Comparison of ENCODE assay signal across 9 cellular contexts in the genomic region with DNA sequence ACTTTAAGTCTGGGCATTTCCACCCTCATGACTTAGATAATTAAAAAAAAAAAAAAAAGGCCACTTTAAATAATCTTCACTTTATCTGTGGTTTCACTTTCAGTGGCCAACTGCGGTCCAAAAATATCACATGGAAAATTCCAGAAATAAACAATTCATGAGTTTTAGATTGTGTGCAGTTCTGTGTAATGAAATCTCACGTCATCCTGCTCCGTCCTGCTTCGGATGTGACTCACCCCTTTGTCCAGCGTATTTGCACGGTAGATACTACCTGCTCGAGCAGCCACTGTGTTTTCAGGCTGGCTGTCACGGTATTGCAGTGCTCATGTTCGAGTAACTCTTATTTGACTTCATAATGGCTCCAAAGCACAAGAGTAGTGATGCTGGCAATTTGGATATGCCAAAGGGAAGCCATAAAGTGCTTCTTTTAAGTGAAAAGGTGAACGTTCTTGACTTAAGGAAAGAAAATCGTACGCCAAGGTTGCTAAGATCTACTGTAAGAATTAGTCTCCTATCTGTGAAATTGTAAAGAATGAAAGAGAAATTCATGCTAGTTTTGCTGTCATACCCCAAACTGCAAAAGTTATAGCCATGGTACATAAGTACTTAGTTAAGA. TPM values are rescaled to one million over a fixed set of nuclear protein-coding genes. Genes with fewer than 3 reads are reported as not detected.
A peak's percentile ranks its signal among the peaks of the same experiment; 100 is the strongest.
DNase-seq lines count a peak whose midpoint lies in the region; ATAC-seq and TF ChIP-seq lines count a peak whose summit lies in the region.
"Had no signal": no experiment of that assay in that cellular context is flagged by ENCODE, and none has a peak within 500 bp of the region (broad histone marks: within the 10 kb centered on the region; RNA-seq: fewer than 3 reads in every experiment).

No MANE protein-coding gene starts in this region.

- H3K27ac ChIP-seq in MM.1S (ENCODE audit: low read length), result peak overlapping the region; percentile 93
- no peak overlapping the region for H3K27ac ChIP-seq in gastroesophageal sphincter

- H3K9ac ChIP-seq in MM.1S (ENCODE audit: low read length), result peak overlapping the region; percentile 95

- peak; percentile 38 for ATAC-seq in GM21786 (IDR thresholded peaks at IDR 0.05; ENCODE audit: unreplicated experiment)
- no peak for ATAC-seq in gastroesophageal sphincter

- H4K20me1 ChIP-seq in MM.1S (ENCODE audit: insufficient read depth, low read length), result peaks cover 4% of the 10 kb centered on the region; the same call in 1 of the 2 replicates

- H3F3A ChIP-seq in MM.1S (ENCODE audit: insufficient read depth, low read length), result peaks cover 49% of the 10 kb centered on the region

- H3K4me3 ChIP-seq in MM.1S (ENCODE audit: low read length), result peak overlapping the region; percentile 98
- peak overlapping the region in 1 of 2 donors; percentile 17 for H3K4me3 ChIP-seq in gastroesophageal sphincter

- TF ChIP-seq POLR2A in gastroesophageal sphincter (IDR thresholded peaks at IDR 0.05), result no peak

- TF ChIP-seq CTCF in GM13976 (IDR thresholded peaks at IDR 0.05; ENCODE audit: borderline replicate concordance, control extremely low read depth, extremely low read depth, insufficient read depth, missing control alignments) (no peak), MM.1S (IDR thresholded peaks at IDR 0.05; ENCODE audit: low read length) (no peak), gastroesophageal sphincter (IDR thresholded peaks at IDR 0.05) (no peak)

- peak overlapping the region; percentile 79 for H3K4me2 ChIP-seq in MM.1S (ENCODE audit: low read depth, low read length)

- 0 out of 2 replicates have a peak, but pooled peaks cover 4% of the 10 kb centered on the region for H3K36me3 ChIP-seq in MM.1S (replicated peaks; ENCODE audit: insufficient read depth, low read length)
- no peaks in the 10 kb centered on the region for H3K36me3 ChIP-seq in gastroesophageal sphincter

- H3K27me3 ChIP-seq in MM.1S (replicated peaks; ENCODE audit: insufficient read depth, low read length), result no peaks in the 10 kb centered on the region
- peaks cover 24% of the 10 kb centered on the region for H3K27me3 ChIP-seq in gastroesophageal sphincter

- H3K9me2 ChIP-seq in MM.1S (replicated peaks; ENCODE audit: insufficient read depth, low read length), result no peaks in the 10 kb centered on the region

- 50 to 52% methylated on average over 10 to 12 of the region's 12 CpGs for WGBS in gastroesophageal sphincter (ENCODE audit: low coverage in 1 of 2), 2 donors

- peak; percentile 63 for DNase-seq in GM13976 (ENCODE audit: low spot score)
- DNase-seq in MM.1S, result peak; percentile 86
- peak; percentile 76 for DNase-seq in foreskin melanocyte
- DNase-seq in mesenteric fat pad (ENCODE audit: low spot score), result no peak
- DNase-seq in dedifferentiated amniotic fluid mesenchymal stem cell (ENCODE audit: extremely low spot score), result no peak
- no peak for DNase-seq in NCI-H187 treated with DMSO at 0.1 percent for 48 hours (lab: John Stamatoyannopoulos, UW)
- DNase-seq: naive B cell had no signal

- no peaks in the 10 kb centered on the region for H3K9me3 ChIP-seq in MM.1S (replicated peaks; ENCODE audit: insufficient read depth, low read length)
- H3K9me3 ChIP-seq in gastroesophageal sphincter, result no peaks in the 10 kb centered on the region

- H3K79me2 ChIP-seq in MM.1S (ENCODE audit: low read length), result peaks cover 69% of the 10 kb centered on the region

- peaks cover 31% of the 10 kb centered on the region for H3K4me1 ChIP-seq in MM.1S (ENCODE audit: low read length)
- peaks cover 0 to 27% (median 6%) of the 10 kb centered on the region in 3 donors for H3K4me1 ChIP-seq in gastroesophageal sphincter

- TF ChIP-seq EP300 in gastroesophageal sphincter (IDR thresholded peaks at IDR 0.05), result no peak

- in situ Hi-C loops in GM13976 (cut with MboI; ENCODE audit: low sequenced_read_pairs, unreplicated experiment), result no loop called here

- H2AFZ ChIP-seq in MM.1S (ENCODE audit: low read length), result no peak overlapping the region

RNA-seq across cellular contexts. Expression of a gene that starts 2.4 kb away (rescaled TPM):
- total RNA-seq in gastroesophageal sphincter (under 1 TPM in 1 of 4 donors, not detected in 3; 0.47 TPM), mesenteric fat pad (0.22 TPM)

Comparison
In these comparisons a context has a peak if more than half of its experiments do, and no peak if none do; other contexts are left out.
1. DNase-seq: peak in GM13976 (single experiment), MM.1S (single experiment) and foreskin melanocyte (single experiment); none in mesenteric fat pad (single experiment), dedifferentiated amniotic fluid mesenchymal stem cell (single experiment) and NCI-H187 treated with DMSO at 0.1 percent for 48 hours (single experiment).